ENCODE assay signal across 8 cellular contexts in genomic region chr9:99105152-99106043, GRCh38. TPM values are rescaled to one million over a fixed set of nuclear protein-coding genes. Genes with fewer than 3 reads are reported as not detected.
DNase-seq lines count a peak whose midpoint lies in the region; ATAC-seq, FAIRE-seq and TF ChIP-seq lines count a peak whose summit lies in the region.

No MANE protein-coding gene starts in this region.

- peak overlapping the region; percentile 76 for H3K4me3 ChIP-seq in K562
- peak overlapping the region; percentile 92 for H3K4me3 ChIP-seq in iPS-18a (ENCODE audit: low read length)
- H3K4me3 ChIP-seq in gastrocnemius medialis, result peak overlapping the region; percentile 73 to 97 (median 86)

- WGBS in K562 (ENCODE audit: insufficient coverage, low coverage, missing lambda C conversion rate), result 2% methylated on average over 31 of the region's 118 CpGs

- H2AFZ ChIP-seq in K562 (ENCODE audit: low read depth, low read length), result peak overlapping the region; percentile 34

- TF ChIP-seq RAD21 in K562 (CRISPR knock-in tag; conservative IDR thresholded peaks at IDR 0.05 in 1 of 2, IDR thresholded peaks at IDR 0.05 in 1 of 2), result no peak

- in situ Hi-C loops in K562 (cut with MboI) (no loop called here), gastrocnemius medialis (cut with MboI; ENCODE audit: low sequenced_read_pairs in 4 of 4) (no loop called here)

- no TSS peak for BruUV-seq in K562 (replicated peaks; lab: Mats Ljungman, UMichigan)

- H3K9me3 ChIP-seq in K562 (replicated peaks; ENCODE audit: control insufficient read depth, insufficient read depth, low read depth, low read length), result no peaks in the 10 kb centered on the region
- no peaks in the 10 kb centered on the region for H3K9me3 ChIP-seq in iPS-18a (ENCODE audit: control insufficient read depth, low read depth, low read length)
- no peaks in the 10 kb centered on the region for H3K9me3 ChIP-seq in gastrocnemius medialis

- H3K36me3 Mint-ChIP-seq in T-helper 2 cell treated with Interferon-gamma antibody and Interleukin-4, amounts not matched to agents 5 μg/mL and 100 μg/mL, for 36 hours (ENCODE audit: low read depth), result peaks cover 34% of the 10 kb centered on the region

- peaks cover 10% of the 10 kb centered on the region; the same call in 1 of the 3 replicates for H3K36me3 ChIP-seq in K562 (ENCODE audit: control insufficient read depth, insufficient read depth, low read length)
- no peaks in the 10 kb centered on the region for H3K36me3 ChIP-seq in iPS-18a (ENCODE audit: control insufficient read depth, low read depth, low read length)
- no peaks in the 10 kb centered on the region for H3K36me3 ChIP-seq in gastrocnemius medialis

- H3K27me3 ChIP-seq in K562 (ENCODE audit: control insufficient read depth in 2 of 2, insufficient read depth in 2 of 2, low read length in 2 of 2), result no peaks in the 10 kb centered on the region
- peaks cover 24% of the 10 kb centered on the region for H3K27me3 ChIP-seq in iPS-18a (ENCODE audit: control insufficient read depth, insufficient read depth, low read length)
- no peaks in the 10 kb centered on the region for H3K27me3 ChIP-seq in gastrocnemius medialis

- peak; percentile 75 for DNase-seq in Daoy (ENCODE audit: low read depth)
- peak; percentile 93 for DNase-seq in GM20000 (ENCODE audit: low spot score)
- DNase-seq in T-helper 2 cell treated with Interferon-gamma antibody and Interleukin-4, amounts not matched to agents 5 μg/mL and 100 μg/mL, for 36 hours (ENCODE audit: low spot score), result peak; percentile 73
- DNase-seq in K562 (ENCODE audit: extremely low read depth in 1 of 4, low spot score in 3 of 4), result peak; percentile 71 to 87 (median 82)
- DNase-seq in gastrocnemius medialis, result peak; percentile 62 to 69
- no peak for DNase-seq in NCI-H1048 (lab: John Stamatoyannopoulos, UW)

- peaks cover 51% of the 10 kb centered on the region for H3K79me2 ChIP-seq in K562 (ENCODE audit: control insufficient read depth, insufficient read depth, low read length)

- POLR2A ChIA-PET in K562 (lab: Yijun Ruan, JAX), result interaction anchor here (0.7 to 4.5 kb wide), 14 partner anchors 8 to 863 kb away, joined by 3 to 40 read pairs (median 6); no protein-coding TSS in a partner anchor

- peak overlapping the region; percentile 84 for H3K4me3 Mint-ChIP-seq in T-helper 2 cell treated with Interferon-gamma antibody and Interleukin-4, amounts not matched to agents 5 μg/mL and 100 μg/mL, for 36 hours

- H3K9me3 Mint-ChIP-seq in T-helper 2 cell treated with Interferon-gamma antibody and Interleukin-4, amounts not matched to agents 5 μg/mL and 100 μg/mL, for 36 hours, result no peaks in the 10 kb centered on the region

- H3K9ac ChIP-seq in K562 (ENCODE audit: insufficient read depth in 1 of 2, low read depth in 2 of 2, low read length in 2 of 2), result peak overlapping the region; percentile 71 to 95
- peak overlapping the region; percentile 70 for H3K9ac ChIP-seq in iPS-18a (ENCODE audit: low read length)

- intact Hi-C loops in K562 (cut with micrococcal nuclease), result loop anchor here (1.0 to 5.0 kb wide), 3 partner anchors 30 to 48 kb away; no protein-coding TSS in a partner anchor
- intact Hi-C loops in gastrocnemius medialis (cut with DNase I; ENCODE audit: low total_unique reads), result loop anchor here (2.0 to 10.0 kb wide), 5 partner anchors 35 to 709 kb away; partner anchors contain the start of genes ALG2, ANKS6 and SEC61B

- TF ChIP-seq CTCF in GM20000 (IDR thresholded peaks at IDR 0.05; ENCODE audit: extremely low read depth, missing control alignments) (no peak), K562 (IDR thresholded peaks at IDR 0.05 in 2 of 3, conservative IDR thresholded peaks at IDR 0.05 in 1 of 3; ENCODE audit: insufficient read depth in 2 of 3, low read depth in 1 of 3, low read length in 3 of 3) (0 out of 6 replicates have a peak, but pooled peaks of 1 of the 3 experiments have one; percentile 1), gastrocnemius medialis (IDR thresholded peaks at IDR 0.05 in 4 of 5, conservative IDR thresholded peaks at IDR 0.05 in 1 of 5) (no peak)

- peak; percentile 72 for FAIRE-seq in K562 (lab: Jason Lieb, UNC)

- no peak for TF ChIP-seq EP300 in K562 (IDR thresholded peaks at IDR 0.05; ENCODE audit: low read length)

- no peaks in the 10 kb centered on the region for H3K27me3 Mint-ChIP-seq in T-helper 2 cell treated with Interferon-gamma antibody and Interleukin-4, amounts not matched to agents 5 μg/mL and 100 μg/mL, for 36 hours (ENCODE audit: low read depth)

- H3K27ac Mint-ChIP-seq in T-helper 2 cell treated with Interferon-gamma antibody and Interleukin-4, amounts not matched to agents 5 μg/mL and 100 μg/mL, for 36 hours, result peak overlapping the region; percentile 71

- TF ChIP-seq POLR2A in K562 (conservative IDR thresholded peaks at IDR 0.05) (0 out of 2 replicates have a peak, but pooled peaks have one; percentile 22), gastrocnemius medialis (IDR thresholded peaks at IDR 0.05) (no peak)

- ATAC-seq in HG03565 (IDR thresholded peaks at IDR 0.05; ENCODE audit: unreplicated experiment) (peak; percentile 33), K562 (peak; percentile 76), gastrocnemius medialis (peak; percentile 58 to 76)

- H3K4me1 Mint-ChIP-seq in T-helper 2 cell treated with Interferon-gamma antibody and Interleukin-4, amounts not matched to agents 5 μg/mL and 100 μg/mL, for 36 hours (ENCODE audit: low read depth), result peaks cover 61% of the 10 kb centered on the region

- CTCF ChIA-PET in K562 (lab: Yijun Ruan, JAX; ENCODE audit: low intra/inter-chr PET ratio), result interaction anchor here (0.7 to 1.2 kb wide), 4 partner anchors 105 to 257 kb away, joined by 3 to 7 read pairs (median 4); no protein-coding TSS in a partner anchor

- H3K4me2 ChIP-seq in K562 (ENCODE audit: insufficient read depth, low read length), result peak overlapping the region; percentile 90

- H4K20me1 ChIP-seq in K562 (replicated peaks; ENCODE audit: control insufficient read depth, insufficient read depth, low read length), result no peaks in the 10 kb centered on the region

- peak overlapping the region; percentile 75 for H3K27ac ChIP-seq in K562 (ENCODE audit: extremely low read depth, low read depth, low read length)
- no peak overlapping the region for H3K27ac ChIP-seq in iPS-18a (ENCODE audit: low read length)
- peak overlapping the region; percentile 80 to 91 (median 88) for H3K27ac ChIP-seq in gastrocnemius medialis

- H3K4me1 ChIP-seq in K562 (replicated peaks in 1 of 2; ENCODE audit: control insufficient read depth in 2 of 2, insufficient read depth in 2 of 2, low read length in 2 of 2) (peaks cover 22 to 42% of the 10 kb centered on the region in 2 experiments), iPS-18a (ENCODE audit: control insufficient read depth, low read depth, low read length) (peaks cover 20% of the 10 kb centered on the region), gastrocnemius medialis (peaks cover 39 to 57% of the 10 kb centered on the region in 2 donors)

- no peaks in the 10 kb centered on the region for H3K9me1 ChIP-seq in K562 (ENCODE audit: control insufficient read depth, insufficient read depth, low read length)

TF ChIP-seq in K562, 482 proteins besides CTCF, POLR2A, EP300 and RAD21 (continues in another document):
- TF ChIP-seq MED1 (CRISPR knock-in tag; IDR thresholded peaks at IDR 0.05; ENCODE audit: borderline replicate concordance) (no peak), NFE2 (IDR thresholded peaks at IDR 0.05; ENCODE audit: low read depth) (no peak), PPARD (CRISPR knock-in tag; IDR thresholded peaks at IDR 0.05) (no peak), PML (IDR thresholded peaks at IDR 0.05; ENCODE audit: low read length) (no peak), KDM2B (CRISPR knock-in tag; IDR thresholded peaks at IDR 0.05) (peak; percentile 65; the same call in 1 of the 2 replicates), NKRF (IDR thresholded peaks at IDR 0.05; ENCODE audit: borderline replicate concordance) (no peak), ZFX (CRISPR knock-in tag; IDR thresholded peaks at IDR 0.05) (peak; percentile 67), TARDBP (IDR thresholded peaks at IDR 0.05) (no peak), CREBBP (IDR thresholded peaks at IDR 0.05; ENCODE audit: low read depth, low read length) (no peak)

RNA-seq across cellular contexts. Expression of gene TGFBR1, which starts 0.5 kb away (rescaled TPM):
- 44.7 and 53.5 TPM in 2 replicates for total RNA-seq in Daoy (2014; rRNA removed; shearing (Covaris generic))
- total RNA-seq in K562 (2011; cell fraction: chromatin; rRNA removed; ENCODE audit: low replicate concordance), result 128 and 138 TPM in 2 replicates
- 54.0 and 59.5 TPM in 2 replicates for total RNA-seq in K562 (2011; cell fraction: nucleolus; rRNA removed)
- total RNA-seq in K562 (2011; cell fraction: nucleoplasm; rRNA removed), result 105 and 166 TPM in 2 replicates
- total RNA-seq in K562 (2014; rRNA removed), result 22.0 and 23.8 TPM in 2 replicates
- total RNA-seq in K562 (2014; rRNA removed; fragmentation: Illumina TruSeq; extraction: Trizol), result 43.7 and 52.6 TPM in 2 replicates
- total RNA-seq in K562 (2015; rRNA removed; fragmentation: Illumina TruSeq; extraction: Trizol), result 39.6 and 42.7 TPM in 2 replicates
- total RNA-seq in K562 (2021), result 47.1 and 51.9 TPM in 2 replicates
- 60.6 and 62.4 TPM in 2 replicates for polyA plus RNA-seq in K562 (2011; rRNA removed)
- polyA plus RNA-seq in K562 (2011; cell fraction: cytosol; rRNA removed), result 26.0 and 33.7 TPM in 2 replicates
- polyA plus RNA-seq in K562 (2011; cell fraction: nucleus; rRNA removed), result 34.5 and 36.0 TPM in 2 replicates
- polyA plus RNA-seq in K562 (2012), result 21.8 and 26.0 TPM in 2 replicates
- 21.0 and 22.9 TPM in 2 replicates for polyA plus RNA-seq in K562 (2014; fragmentation: Illumina TruSeq; extraction: Trizol)
- 10 to 100 TPM; 15.9 to 57.6 TPM for polyA plus RNA-seq in K562 (2014; fragmentation: Nextera tagmentation; extraction: Ambion mirVana)
- 14.0 and 15.5 TPM in 2 replicates for polyA plus RNA-seq in K562 (2014; rRNA removed)
- 200 and 204 TPM in 2 replicates for polyA minus RNA-seq in K562 (2011; rRNA and poly(A)+ RNA removed)
- 71.2 and 76.9 TPM in 2 replicates for polyA minus RNA-seq in K562 (2011; cell fraction: cytosol; rRNA and poly(A)+ RNA removed)
- 21.1 and 40.8 TPM in 2 replicates for polyA minus RNA-seq in K562 (2011; cell fraction: nucleus; rRNA and poly(A)+ RNA removed)
- total RNA-seq in gastrocnemius medialis, result 10 to 100 TPM; 13.5 to 19.0 (median 14.3) TPM
